Comparison of ENCODE assay signal across 18 cellular contexts in genomic region chr9:4839470-4839912, GRCh38. TPM values are rescaled to one million over a fixed set of nuclear protein-coding genes. Genes with fewer than 3 reads are reported as not detected.
DNase-seq lines count a peak whose midpoint lies in the region; ATAC-seq and TF ChIP-seq lines count a peak whose summit lies in the region.
"Had no signal": no experiment of that assay in that cellular context is flagged by ENCODE, and none has a peak within 500 bp of the region (broad histone marks: within the 10 kb centered on the region; RNA-seq: fewer than 3 reads in every experiment).

No MANE protein-coding gene starts in this region.

- peaks cover 65% of the 10 kb centered on the region for H3K4me1 Mint-ChIP-seq in activated CD4-positive, alpha-beta T cell treated with anti-CD3 and anti-CD28 coated beads, Interleukin-2, amount 10 ng/mL, durations not matched to agents 24 days and 14 days
- H3K4me1 Mint-ChIP-seq in activated naive CD8-positive, alpha-beta T cell treated with anti-CD3 and anti-CD28 coated beads for 36 hours = peaks cover 46% of the 10 kb centered on the region
- H3K4me1 Mint-ChIP-seq in stimulated activated memory B cell treated with anti-CD40 and anti-IgM and Interleukin-4, amounts not matched to agents 10 μg/mL and 1 μg/mL and 100 μg/mL, for 72 hours = peaks cover 21% of the 10 kb centered on the region
- peaks cover 27% of the 10 kb centered on the region for H3K4me1 Mint-ChIP-seq in nephron progenitor cell

- intact Hi-C loops in activated CD4-positive, alpha-beta T cell treated with anti-CD3 and anti-CD28 coated beads, Interleukin-2, amount 10 ng/mL, durations not matched to agents 24 days and 14 days (cut with micrococcal nuclease) = no loop called here

- H3K4me3 Mint-ChIP-seq in activated CD4-positive, alpha-beta T cell treated with anti-CD3 and anti-CD28 coated beads, Interleukin-2, amount 10 ng/mL, durations not matched to agents 24 days and 14 days = no peak overlapping the region
- H3K4me3 Mint-ChIP-seq in activated naive CD8-positive, alpha-beta T cell treated with anti-CD3 and anti-CD28 coated beads for 36 hours = no peak overlapping the region
- H3K4me3 Mint-ChIP-seq in stimulated activated memory B cell treated with anti-CD40 and anti-IgM and Interleukin-4, amounts not matched to agents 10 μg/mL and 1 μg/mL and 100 μg/mL, for 72 hours = no peak overlapping the region
- no peak overlapping the region for H3K4me3 Mint-ChIP-seq in nephron progenitor cell
- H3K4me3 Mint-ChIP-seq: activated naive CD8-positive, alpha-beta T cell treated with anti-CD3 and anti-CD28 coated beads, Interleukin-2, amount 10 ng/mL, durations not matched to agents 7 days and 5 days; central memory CD8-positive, alpha-beta T cell had no signal

- no peak for TF ChIP-seq CTCF in nephron progenitor cell (IDR thresholded peaks at IDR 0.05)

- H3K27me3 Mint-ChIP-seq in activated CD4-positive, alpha-beta T cell treated with anti-CD3 and anti-CD28 coated beads, Interleukin-2, amount 10 ng/mL, durations not matched to agents 24 days and 14 days = no peaks in the 10 kb centered on the region
- H3K27me3 Mint-ChIP-seq in activated naive CD8-positive, alpha-beta T cell treated with anti-CD3 and anti-CD28 coated beads for 36 hours = no peaks in the 10 kb centered on the region
- H3K27me3 Mint-ChIP-seq in stimulated activated memory B cell treated with anti-CD40 and anti-IgM and Interleukin-4, amounts not matched to agents 10 μg/mL and 1 μg/mL and 100 μg/mL, for 72 hours = no peaks in the 10 kb centered on the region
- no peaks in the 10 kb centered on the region for H3K27me3 Mint-ChIP-seq in nephron progenitor cell (ENCODE audit: low read depth, poor library complexity)
- H3K27me3 Mint-ChIP-seq: activated naive CD8-positive, alpha-beta T cell treated with anti-CD3 and anti-CD28 coated beads, Interleukin-2, amount 10 ng/mL, durations not matched to agents 7 days and 5 days; central memory CD8-positive, alpha-beta T cell had no signal

- peak overlapping the region; percentile 2 for H3K27ac Mint-ChIP-seq in activated CD4-positive, alpha-beta T cell treated with anti-CD3 and anti-CD28 coated beads, Interleukin-2, amount 10 ng/mL, durations not matched to agents 24 days and 14 days
- peak overlapping the region; percentile 7 for H3K27ac Mint-ChIP-seq in activated naive CD8-positive, alpha-beta T cell treated with anti-CD3 and anti-CD28 coated beads for 36 hours
- H3K27ac Mint-ChIP-seq in stimulated activated memory B cell treated with anti-CD40 and anti-IgM and Interleukin-4, amounts not matched to agents 10 μg/mL and 1 μg/mL and 100 μg/mL, for 72 hours = peak overlapping the region; percentile 17
- H3K27ac Mint-ChIP-seq in nephron progenitor cell = no peak overlapping the region
- H3K27ac Mint-ChIP-seq: activated naive CD8-positive, alpha-beta T cell treated with anti-CD3 and anti-CD28 coated beads, Interleukin-2, amount 10 ng/mL, durations not matched to agents 7 days and 5 days had no signal

- peak; percentile 72 for ATAC-seq in left lobe of liver
- ATAC-seq in stimulated activated memory B cell treated with anti-CD40 and anti-IgM and Interleukin-4, amounts not matched to agents 10 μg/mL and 1 μg/mL and 100 μg/mL, for 72 hours = no peak
- ATAC-seq: gastroesophageal sphincter had no signal

- peaks cover 7% of the 10 kb centered on the region for H3K9me3 Mint-ChIP-seq in activated CD4-positive, alpha-beta T cell treated with anti-CD3 and anti-CD28 coated beads, Interleukin-2, amount 10 ng/mL, durations not matched to agents 24 days and 14 days
- no peaks in the 10 kb centered on the region for H3K9me3 Mint-ChIP-seq in activated naive CD8-positive, alpha-beta T cell treated with anti-CD3 and anti-CD28 coated beads for 36 hours
- no peaks in the 10 kb centered on the region for H3K9me3 Mint-ChIP-seq in stimulated activated memory B cell treated with anti-CD40 and anti-IgM and Interleukin-4, amounts not matched to agents 10 μg/mL and 1 μg/mL and 100 μg/mL, for 72 hours
- H3K9me3 Mint-ChIP-seq in nephron progenitor cell = no peaks in the 10 kb centered on the region
- H3K9me3 Mint-ChIP-seq: activated naive CD8-positive, alpha-beta T cell treated with anti-CD3 and anti-CD28 coated beads, Interleukin-2, amount 10 ng/mL, durations not matched to agents 7 days and 5 days; central memory CD8-positive, alpha-beta T cell had no signal

- H3K36me3 Mint-ChIP-seq in activated CD4-positive, alpha-beta T cell treated with anti-CD3 and anti-CD28 coated beads, Interleukin-2, amount 10 ng/mL, durations not matched to agents 24 days and 14 days (ENCODE audit: low read depth) = peaks cover 70% of the 10 kb centered on the region
- H3K36me3 Mint-ChIP-seq in activated naive CD8-positive, alpha-beta T cell treated with anti-CD3 and anti-CD28 coated beads for 36 hours = peaks cover 57% of the 10 kb centered on the region
- H3K36me3 Mint-ChIP-seq in stimulated activated memory B cell treated with anti-CD40 and anti-IgM and Interleukin-4, amounts not matched to agents 10 μg/mL and 1 μg/mL and 100 μg/mL, for 72 hours = peaks cover 64% of the 10 kb centered on the region
- peaks cover 28% of the 10 kb centered on the region for H3K36me3 Mint-ChIP-seq in nephron progenitor cell (ENCODE audit: low read depth)

- DNase-seq in activated CD4-positive, alpha-beta T cell treated with anti-CD3 and anti-CD28 coated beads, Interleukin-2, amount 10 ng/mL, durations not matched to agents 24 days and 14 days = no peak
- DNase-seq in activated CD4-positive, alpha-beta T cell treated with anti-CD3 and anti-CD28 coated beads, Interleukin-2, amount 50 U/mL, for 1 hour = no peak
- no peak for DNase-seq in activated naive CD8-positive, alpha-beta T cell treated with anti-CD3 and anti-CD28 coated beads for 36 hours
- DNase-seq in left lobe of liver (ENCODE audit: low spot score) (peak; percentile 73), anterior cingulate cortex (lab: John Stamatoyannopoulos, UW) (no peak), nephron progenitor cell (no peak)
- DNase-seq in activated CD4-positive, CD25-positive, alpha-beta regulatory T cell (lab: John Stamatoyannopoulos, UW) = no peak
- DNase-seq: activated CD4-positive, alpha-beta T cell treated with anti-CD3 and anti-CD28 coated beads for 48 hours; activated naive CD8-positive, alpha-beta T cell treated with anti-CD3 and anti-CD28 coated beads, Interleukin-2, amount 10 ng/mL, durations not matched to agents 7 days and 5 days; left ventricle myocardium inferior; NCI-H1417; NCI-H526; nucleus accumbens; stomach; SW 1271 had no signal

RNA-seq across cellular contexts. Expression of gene RCL1, which starts 46.7 kb away (rescaled TPM):
- 44.1 and 44.6 TPM in 2 replicates for total RNA-seq in activated CD4-positive, alpha-beta T cell treated with anti-CD3 and anti-CD28 coated beads, Interleukin-2, amount 10 ng/mL, durations not matched to agents 24 days and 14 days
- total RNA-seq in activated naive CD8-positive, alpha-beta T cell treated with anti-CD3 and anti-CD28 coated beads for 36 hours = 10 to 100 TPM; 37.9 to 38.6 TPM
- 48.8 TPM for total RNA-seq in left lobe of liver
